ENCODE assay signal across 1 cellular context in the genomic region with DNA sequence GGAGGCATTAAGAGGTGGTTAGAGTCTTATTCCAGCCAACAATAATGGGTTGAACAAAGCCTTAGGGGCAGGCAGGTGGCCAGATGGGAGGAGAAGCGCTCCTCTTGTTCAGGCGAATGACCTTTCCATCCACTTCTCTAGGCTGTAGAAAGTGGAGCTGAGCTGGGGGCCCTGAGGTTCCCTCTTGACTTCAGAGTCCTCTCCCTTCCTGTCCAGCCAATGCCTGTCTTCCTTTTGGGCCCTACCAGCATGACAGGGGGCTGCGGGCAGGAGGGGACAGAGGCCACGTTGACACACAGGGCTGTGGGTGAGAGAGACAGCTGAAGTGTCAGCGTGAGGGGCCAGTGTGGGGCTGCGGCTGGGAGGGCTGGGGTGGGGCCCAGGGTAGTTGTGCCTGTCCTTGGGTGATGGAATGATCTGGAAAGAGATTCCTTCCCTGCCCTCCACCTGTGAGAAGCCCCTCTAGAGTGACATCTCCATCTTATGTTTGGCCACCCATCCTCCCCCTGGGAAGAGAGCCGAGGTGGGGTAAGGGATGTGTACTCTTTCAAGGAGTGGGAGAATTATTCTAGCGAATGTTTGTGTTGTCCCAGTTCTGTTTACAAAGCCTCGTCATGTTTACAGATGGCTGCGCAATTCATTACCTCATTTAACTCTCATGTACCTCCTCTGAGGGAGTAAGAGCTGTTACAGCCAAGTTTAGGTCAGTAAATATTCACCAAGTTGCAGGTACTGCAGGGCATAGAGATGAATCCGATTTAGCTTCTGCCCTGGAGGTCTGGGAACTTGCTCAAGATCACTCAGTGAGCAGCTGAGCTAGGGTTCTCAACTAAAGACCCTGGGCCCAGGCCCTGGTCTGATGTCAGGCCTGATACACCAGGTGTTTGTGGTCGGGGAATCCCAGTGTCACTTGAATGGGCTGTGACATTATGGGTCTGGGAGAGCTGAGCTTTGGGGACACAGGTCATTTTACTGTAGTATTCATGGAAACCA.
TF ChIP-seq lines count a peak whose summit lies in the region.

No MANE protein-coding gene starts in this region.

TF ChIP-seq in SK-N-SH, 30 proteins besides CTCF, POLR2A, EP300 and RAD21 (continued from another document):
- TF ChIP-seq, protein P1, sequence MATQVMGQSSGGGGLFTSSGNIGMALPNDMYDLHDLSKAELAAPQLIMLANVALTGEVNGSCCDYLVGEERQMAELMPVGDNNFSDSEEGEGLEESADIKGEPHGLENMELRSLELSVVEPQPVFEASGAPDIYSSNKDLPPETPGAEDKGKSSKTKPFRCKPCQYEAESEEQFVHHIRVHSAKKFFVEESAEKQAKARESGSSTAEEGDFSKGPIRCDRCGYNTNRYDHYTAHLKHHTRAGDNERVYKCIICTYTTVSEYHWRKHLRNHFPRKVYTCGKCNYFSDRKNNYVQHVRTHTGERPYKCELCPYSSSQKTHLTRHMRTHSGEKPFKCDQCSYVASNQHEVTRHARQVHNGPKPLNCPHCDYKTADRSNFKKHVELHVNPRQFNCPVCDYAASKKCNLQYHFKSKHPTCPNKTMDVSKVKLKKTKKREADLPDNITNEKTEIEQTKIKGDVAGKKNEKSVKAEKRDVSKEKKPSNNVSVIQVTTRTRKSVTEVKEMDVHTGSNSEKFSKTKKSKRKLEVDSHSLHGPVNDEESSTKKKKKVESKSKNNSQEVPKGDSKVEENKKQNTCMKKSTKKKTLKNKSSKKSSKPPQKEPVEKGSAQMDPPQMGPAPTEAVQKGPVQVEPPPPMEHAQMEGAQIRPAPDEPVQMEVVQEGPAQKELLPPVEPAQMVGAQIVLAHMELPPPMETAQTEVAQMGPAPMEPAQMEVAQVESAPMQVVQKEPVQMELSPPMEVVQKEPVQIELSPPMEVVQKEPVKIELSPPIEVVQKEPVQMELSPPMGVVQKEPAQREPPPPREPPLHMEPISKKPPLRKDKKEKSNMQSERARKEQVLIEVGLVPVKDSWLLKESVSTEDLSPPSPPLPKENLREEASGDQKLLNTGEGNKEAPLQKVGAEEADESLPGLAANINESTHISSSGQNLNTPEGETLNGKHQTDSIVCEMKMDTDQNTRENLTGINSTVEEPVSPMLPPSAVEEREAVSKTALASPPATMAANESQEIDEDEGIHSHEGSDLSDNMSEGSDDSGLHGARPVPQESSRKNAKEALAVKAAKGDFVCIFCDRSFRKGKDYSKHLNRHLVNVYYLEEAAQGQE (IDR thresholded peaks at IDR 0.05; ENCODE audit: low read depth, low read length) = no peak
- TF ChIP-seq, protein P2, sequence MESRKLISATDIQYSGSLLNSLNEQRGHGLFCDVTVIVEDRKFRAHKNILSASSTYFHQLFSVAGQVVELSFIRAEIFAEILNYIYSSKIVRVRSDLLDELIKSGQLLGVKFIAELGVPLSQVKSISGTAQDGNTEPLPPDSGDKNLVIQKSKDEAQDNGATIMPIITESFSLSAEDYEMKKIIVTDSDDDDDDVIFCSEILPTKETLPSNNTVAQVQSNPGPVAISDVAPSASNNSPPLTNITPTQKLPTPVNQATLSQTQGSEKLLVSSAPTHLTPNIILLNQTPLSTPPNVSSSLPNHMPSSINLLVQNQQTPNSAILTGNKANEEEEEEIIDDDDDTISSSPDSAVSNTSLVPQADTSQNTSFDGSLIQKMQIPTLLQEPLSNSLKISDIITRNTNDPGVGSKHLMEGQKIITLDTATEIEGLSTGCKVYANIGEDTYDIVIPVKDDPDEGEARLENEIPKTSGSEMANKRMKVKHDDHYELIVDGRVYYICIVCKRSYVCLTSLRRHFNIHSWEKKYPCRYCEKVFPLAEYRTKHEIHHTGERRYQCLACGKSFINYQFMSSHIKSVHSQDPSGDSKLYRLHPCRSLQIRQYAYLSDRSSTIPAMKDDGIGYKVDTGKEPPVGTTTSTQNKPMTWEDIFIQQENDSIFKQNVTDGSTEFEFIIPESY (IDR thresholded peaks at IDR 0.05; ENCODE audit: borderline replicate concordance, low read depth) = no peak
- TF ChIP-seq, protein P3, sequence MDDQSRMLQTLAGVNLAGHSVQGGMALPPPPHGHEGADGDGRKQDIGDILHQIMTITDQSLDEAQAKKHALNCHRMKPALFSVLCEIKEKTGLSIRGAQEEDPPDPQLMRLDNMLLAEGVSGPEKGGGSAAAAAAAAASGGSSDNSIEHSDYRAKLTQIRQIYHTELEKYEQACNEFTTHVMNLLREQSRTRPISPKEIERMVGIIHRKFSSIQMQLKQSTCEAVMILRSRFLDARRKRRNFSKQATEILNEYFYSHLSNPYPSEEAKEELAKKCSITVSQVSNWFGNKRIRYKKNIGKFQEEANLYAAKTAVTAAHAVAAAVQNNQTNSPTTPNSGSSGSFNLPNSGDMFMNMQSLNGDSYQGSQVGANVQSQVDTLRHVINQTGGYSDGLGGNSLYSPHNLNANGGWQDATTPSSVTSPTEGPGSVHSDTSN (IDR thresholded peaks at IDR 0.05) = no peak
- TF ChIP-seq YY1 (IDR thresholded peaks at IDR 0.05; ENCODE audit: low read depth) (no peak), RFX5 (IDR thresholded peaks at IDR 0.05; ENCODE audit: low read length) (no peak), CHD2 (IDR thresholded peaks at IDR 0.05; ENCODE audit: low read length, partially characterized antibody) (no peak), TCF12 (IDR thresholded peaks at IDR 0.05) (no peak), FOXM1 (IDR thresholded peaks at IDR 0.05; ENCODE audit: low read depth) (no peak), FOXJ3 (CRISPR knock-in tag; IDR thresholded peaks at IDR 0.05) (no peak), TAF1 (IDR thresholded peaks at IDR 0.05; ENCODE audit: borderline replicate concordance, low read depth, low read length) (no peak), TEAD4 (IDR thresholded peaks at IDR 0.05; ENCODE audit: borderline replicate concordance, insufficient read depth) (no peak), FOSL2 (IDR thresholded peaks at IDR 0.05; ENCODE audit: borderline replicate concordance, low read depth) (no peak), RCOR1 (IDR thresholded peaks at IDR 0.05; ENCODE audit: low read length) (no peak)
